Comparison of ENCODE assay signal across 8 cellular contexts in genomic region chr1:156660752-156661112, GRCh38. TPM values are rescaled to one million over a fixed set of nuclear protein-coding genes. Genes with fewer than 3 reads are reported as not detected.
A peak's percentile ranks its signal among the peaks of the same experiment; 100 is the strongest.
DNase-seq lines count a peak whose midpoint lies in the region; ATAC-seq and TF ChIP-seq lines count a peak whose summit lies in the region.

No MANE protein-coding gene starts in this region.

- peaks cover 75% of the 10 kb centered on the region for H3K4me1 ChIP-seq in SJSA1 (replicated peaks)
- H3K4me1 ChIP-seq in skeletal muscle tissue (ENCODE audit: control insufficient read depth in 3 of 3, insufficient read depth in 3 of 3, low read length in 3 of 3) = peaks cover 72 to 90% (median 83%) of the 10 kb centered on the region in 3 donors

- ATAC-seq in GM18867 (IDR thresholded peaks at IDR 0.05; ENCODE audit: unreplicated experiment) = peak; percentile 4

- no peak overlapping the region for H3K4me3 ChIP-seq in SJSA1
- H3K4me3 ChIP-seq in fibroblast of the aortic adventitia (ENCODE audit: low read depth, low read length) = peak overlapping the region; percentile 33
- H3K4me3 ChIP-seq in skeletal muscle tissue (ENCODE audit: low read length in 3 of 3) = peak overlapping the region; percentile 28 to 49 (median 41)

- H3K27ac ChIP-seq in SJSA1 (peak overlapping the region; percentile 51), skeletal muscle tissue (ENCODE audit: low read depth, low read length) (peak overlapping the region; percentile 99)

- peak overlapping the region; percentile 8 to 77 (median 64) for H3K9ac ChIP-seq in skeletal muscle tissue (ENCODE audit: low read depth in 1 of 3, low read length in 3 of 3)

- H3K27me3 ChIP-seq in SJSA1 (replicated peaks) (peaks cover 17% of the 10 kb centered on the region), skeletal muscle tissue (ENCODE audit: control insufficient read depth in 3 of 3, insufficient read depth in 3 of 3, low read length in 3 of 3) (peaks cover 14 to 20% (median 17%) of the 10 kb centered on the region in 3 donors)

- H3K36me3 ChIP-seq in SJSA1 (no peaks in the 10 kb centered on the region), skeletal muscle tissue (ENCODE audit: control insufficient read depth in 3 of 3, insufficient read depth in 3 of 3, low read length in 3 of 3) (no peaks in the 10 kb centered on the region)

- H3K9me3 ChIP-seq in SJSA1 (replicated peaks) (no peaks in the 10 kb centered on the region), skeletal muscle tissue (ENCODE audit: control insufficient read depth in 3 of 3, low read length in 3 of 3) (no peaks in the 10 kb centered on the region)

- no peak for DNase-seq in SJSA1 (ENCODE audit: low read depth in 1 of 2, low spot score in 2 of 2)
- DNase-seq in fibroblast of the aortic adventitia (ENCODE audit: low read depth) = no peak
- no peak for DNase-seq in NCI-H446 (lab: John Stamatoyannopoulos, UW)
- no peak for DNase-seq in HPDE6-E6E7 (ENCODE audit: extremely low spot score)
- DNase-seq in anterior cingulate cortex (lab: John Stamatoyannopoulos, UW) = no peak
- DNase-seq in UCSD-AML1 (lab: John Stamatoyannopoulos, UW; ENCODE audit: unreplicated experiment) = no peak

- no peak for TF ChIP-seq CTCF in fibroblast of the aortic adventitia (IDR thresholded peaks at IDR 0.05; ENCODE audit: insufficient read depth, low read length)

RNA-seq across cellular contexts. Expression of gene NES, which starts 16.5 kb away (rescaled TPM):
- 149 and 169 TPM in 2 replicates for total RNA-seq in SJSA1 (2014; rRNA removed; shearing (Covaris generic))
- 44.5 and 83.0 TPM in 2 replicates for total RNA-seq in fibroblast of the aortic adventitia (ENCODE audit: low replicate concordance)
- 494 TPM for total RNA-seq in skeletal muscle tissue

RNA-seq across cellular contexts. Expression of gene BCAN, which starts 18.8 kb away (rescaled TPM):
- not detected in 2 replicates for total RNA-seq in SJSA1 (2014; rRNA removed; shearing (Covaris generic))
- total RNA-seq in fibroblast of the aortic adventitia (ENCODE audit: low replicate concordance) = not detected in 2 replicates
- under 0.01 TPM for total RNA-seq in skeletal muscle tissue

RNA-seq across cellular contexts. Expression of gene HAPLN2, which starts 41.5 kb away (rescaled TPM):
- total RNA-seq in SJSA1 (2014; rRNA removed; shearing (Covaris generic)) = not detected in 2 replicates
- total RNA-seq in fibroblast of the aortic adventitia (ENCODE audit: low replicate concordance) (not detected in 2 replicates), skeletal muscle tissue (0.52 TPM)

RNA-seq across cellular contexts. Expression of gene CRABP2, which starts 44.7 kb away (rescaled TPM):
- 2.8 and 6.7 TPM in 2 replicates for total RNA-seq in SJSA1 (2014; rRNA removed; shearing (Covaris generic))
- total RNA-seq in fibroblast of the aortic adventitia (ENCODE audit: low replicate concordance) (62.7 and 68.9 TPM in 2 replicates), skeletal muscle tissue (57.4 TPM)

RNA-seq across cellular contexts. Expression of gene GPATCH4, which starts 59.5 kb away (rescaled TPM):
- total RNA-seq in SJSA1 (2014; rRNA removed; shearing (Covaris generic)) = 10.0 and 18.4 TPM in 2 replicates
- 12.2 and 18.9 TPM in 2 replicates for total RNA-seq in fibroblast of the aortic adventitia (ENCODE audit: low replicate concordance)
- 10.4 TPM for total RNA-seq in skeletal muscle tissue
